Comparison of ENCODE assay signal across 16 cellular contexts in genomic region chr15:70068783-70069565, GRCh38.
"Had no signal": no experiment of that assay in that cellular context is flagged by ENCODE, and none has a peak within 500 bp of the region (broad histone marks: within the 10 kb centered on the region; RNA-seq: fewer than 3 reads in every experiment).

No MANE protein-coding gene starts in this region.

- H3K9me3 Mint-ChIP-seq: activated CD4-positive, alpha-beta T cell treated with anti-CD3 and anti-CD28 coated beads, Interleukin-2, amount 10 ng/mL, durations not matched to agents 24 days and 14 days; dendritic cell treated with granulocyte-macrophage colony-stimulating factor and Interleukin-4, amounts not matched to agents 40 ng/mL and 50 ng/mL, for 4 days; natural killer cell; stimulated activated naive CD8-positive, alpha-beta T cell treated with anti-CD3 and anti-CD28 coated beads, Interleukin-15, Interleukin-2, amounts not matched to agents 100 ng/mL and 50 ng/mL, for 24 hours; T-helper 2 cell treated with Interferon-gamma antibody and Interleukin-4, amounts not matched to agents 5 μg/mL and 100 μg/mL, for 36 hours had no signal

- H3K4me3 Mint-ChIP-seq: activated CD4-positive, alpha-beta T cell treated with anti-CD3 and anti-CD28 coated beads, Interleukin-2, amount 10 ng/mL, durations not matched to agents 24 days and 14 days; dendritic cell treated with granulocyte-macrophage colony-stimulating factor and Interleukin-4, amounts not matched to agents 40 ng/mL and 50 ng/mL, for 4 days; natural killer cell; stimulated activated naive CD8-positive, alpha-beta T cell treated with anti-CD3 and anti-CD28 coated beads, Interleukin-15, Interleukin-2, amounts not matched to agents 100 ng/mL and 50 ng/mL, for 24 hours; T-helper 2 cell treated with Interferon-gamma antibody and Interleukin-4, amounts not matched to agents 5 μg/mL and 100 μg/mL, for 36 hours had no signal

- H3K9me3 ChIP-seq: adrenal gland had no signal

- H3K27me3 ChIP-seq: adrenal gland, neutrophil had no signal

- DNase-seq: activated CD4-positive, alpha-beta T cell treated with anti-CD3 and anti-CD28 coated beads, Interleukin-2, amount 10 ng/mL, durations not matched to agents 24 days and 14 days; activated CD4-positive, CD25-positive, alpha-beta regulatory T cell; activated CD8-positive, alpha-beta memory T cell treated with anti-CD3 and anti-CD28 coated beads, Interleukin-2, amount 50 U/mL, for 48 hours; activated naive CD4-positive, alpha-beta T cell treated with Interleukin-2 at 50 U/mL for 16 hours; adrenal gland; foreskin melanocyte; left colon; mammary epithelial cell; natural killer cell had no signal

- H3K4me3 ChIP-seq: adrenal gland, smooth muscle cell had no signal

- H3K27ac Mint-ChIP-seq: activated CD4-positive, alpha-beta T cell treated with anti-CD3 and anti-CD28 coated beads, Interleukin-2, amount 10 ng/mL, durations not matched to agents 24 days and 14 days; dendritic cell treated with granulocyte-macrophage colony-stimulating factor and Interleukin-4, amounts not matched to agents 40 ng/mL and 50 ng/mL, for 4 days; natural killer cell; stimulated activated naive CD8-positive, alpha-beta T cell treated with anti-CD3 and anti-CD28 coated beads, Interleukin-15, Interleukin-2, amounts not matched to agents 100 ng/mL and 50 ng/mL, for 24 hours; T-helper 2 cell treated with Interferon-gamma antibody and Interleukin-4, amounts not matched to agents 5 μg/mL and 100 μg/mL, for 36 hours had no signal

- ATAC-seq: left colon, natural killer cell, right cardiac atrium had no signal

- H3K27ac ChIP-seq: adrenal gland, epithelial cell of prostate, neutrophil had no signal

- H3K27me3 Mint-ChIP-seq: activated CD4-positive, alpha-beta T cell treated with anti-CD3 and anti-CD28 coated beads, Interleukin-2, amount 10 ng/mL, durations not matched to agents 24 days and 14 days; dendritic cell treated with granulocyte-macrophage colony-stimulating factor and Interleukin-4, amounts not matched to agents 40 ng/mL and 50 ng/mL, for 4 days; stimulated activated naive CD8-positive, alpha-beta T cell treated with anti-CD3 and anti-CD28 coated beads, Interleukin-15, Interleukin-2, amounts not matched to agents 100 ng/mL and 50 ng/mL, for 24 hours had no signal
